Comparison of ENCODE assay signal across 1 cellular context in the genomic region with DNA sequence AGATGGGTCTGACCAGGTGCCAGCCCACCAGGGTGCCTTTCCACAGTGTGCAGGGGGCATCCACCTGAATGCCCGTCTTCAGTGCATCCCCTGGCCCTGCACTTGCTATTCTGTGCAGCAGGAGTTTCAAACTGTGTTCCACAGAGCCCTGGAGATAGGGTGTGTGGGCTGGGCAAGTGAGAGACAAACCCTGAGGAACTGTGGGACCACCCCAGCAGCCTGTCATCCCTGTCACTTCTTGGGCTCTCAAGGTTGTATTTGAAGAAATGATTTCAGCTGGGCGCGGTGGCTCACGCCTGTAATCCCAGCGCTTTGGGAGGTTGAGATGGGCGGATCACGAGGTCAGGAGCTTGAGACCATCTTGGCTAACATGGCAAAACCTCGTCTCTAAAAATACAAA.
TF ChIP-seq lines count a peak whose summit lies in the region.

No MANE protein-coding gene starts in this region.

TF ChIP-seq in IMR-90, 13 proteins besides CTCF, POLR2A, EP300 and RAD21:
- TF ChIP-seq, protein P1, sequence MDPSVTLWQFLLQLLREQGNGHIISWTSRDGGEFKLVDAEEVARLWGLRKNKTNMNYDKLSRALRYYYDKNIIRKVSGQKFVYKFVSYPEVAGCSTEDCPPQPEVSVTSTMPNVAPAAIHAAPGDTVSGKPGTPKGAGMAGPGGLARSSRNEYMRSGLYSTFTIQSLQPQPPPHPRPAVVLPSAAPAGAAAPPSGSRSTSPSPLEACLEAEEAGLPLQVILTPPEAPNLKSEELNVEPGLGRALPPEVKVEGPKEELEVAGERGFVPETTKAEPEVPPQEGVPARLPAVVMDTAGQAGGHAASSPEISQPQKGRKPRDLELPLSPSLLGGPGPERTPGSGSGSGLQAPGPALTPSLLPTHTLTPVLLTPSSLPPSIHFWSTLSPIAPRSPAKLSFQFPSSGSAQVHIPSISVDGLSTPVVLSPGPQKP (IDR thresholded peaks at IDR 0.05; ENCODE audit: borderline replicate concordance, low read depth, low read length): no peak
- TF ChIP-seq NFE2L2 (IDR thresholded peaks at IDR 0.05; ENCODE audit: low read depth, low read length) (no peak), FOS (IDR thresholded peaks at IDR 0.05; ENCODE audit: low read depth, low read length) (no peak), RCOR1 (IDR thresholded peaks at IDR 0.05; ENCODE audit: insufficient replicate concordance, low read length) (no peak), MXI1 (IDR thresholded peaks at IDR 0.05; ENCODE audit: borderline replicate concordance, low read depth, low read length) (no peak), MAFK (IDR thresholded peaks at IDR 0.05; ENCODE audit: low read depth, low read length) (no peak), SMC3 (IDR thresholded peaks at IDR 0.05; ENCODE audit: low read depth, low read length) (no peak), CHD1 (IDR thresholded peaks at IDR 0.05; ENCODE audit: low read depth, low read length) (no peak), BHLHE40 (IDR thresholded peaks at IDR 0.05; ENCODE audit: low read depth, low read length) (no peak), MAZ (IDR thresholded peaks at IDR 0.05; ENCODE audit: borderline replicate concordance, low read depth, low read length) (no peak), RFX5 (IDR thresholded peaks at IDR 0.05; ENCODE audit: low read depth, low read length) (no peak), CEBPB (IDR thresholded peaks at IDR 0.05; ENCODE audit: low read depth, low read length) (no peak)
- TF ChIP-seq, protein P2, sequence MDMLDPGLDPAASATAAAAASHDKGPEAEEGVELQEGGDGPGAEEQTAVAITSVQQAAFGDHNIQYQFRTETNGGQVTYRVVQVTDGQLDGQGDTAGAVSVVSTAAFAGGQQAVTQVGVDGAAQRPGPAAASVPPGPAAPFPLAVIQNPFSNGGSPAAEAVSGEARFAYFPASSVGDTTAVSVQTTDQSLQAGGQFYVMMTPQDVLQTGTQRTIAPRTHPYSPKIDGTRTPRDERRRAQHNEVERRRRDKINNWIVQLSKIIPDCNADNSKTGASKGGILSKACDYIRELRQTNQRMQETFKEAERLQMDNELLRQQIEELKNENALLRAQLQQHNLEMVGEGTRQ (IDR thresholded peaks at IDR 0.05; ENCODE audit: low read depth, low read length): no peak
